In the genomic region with DNA sequence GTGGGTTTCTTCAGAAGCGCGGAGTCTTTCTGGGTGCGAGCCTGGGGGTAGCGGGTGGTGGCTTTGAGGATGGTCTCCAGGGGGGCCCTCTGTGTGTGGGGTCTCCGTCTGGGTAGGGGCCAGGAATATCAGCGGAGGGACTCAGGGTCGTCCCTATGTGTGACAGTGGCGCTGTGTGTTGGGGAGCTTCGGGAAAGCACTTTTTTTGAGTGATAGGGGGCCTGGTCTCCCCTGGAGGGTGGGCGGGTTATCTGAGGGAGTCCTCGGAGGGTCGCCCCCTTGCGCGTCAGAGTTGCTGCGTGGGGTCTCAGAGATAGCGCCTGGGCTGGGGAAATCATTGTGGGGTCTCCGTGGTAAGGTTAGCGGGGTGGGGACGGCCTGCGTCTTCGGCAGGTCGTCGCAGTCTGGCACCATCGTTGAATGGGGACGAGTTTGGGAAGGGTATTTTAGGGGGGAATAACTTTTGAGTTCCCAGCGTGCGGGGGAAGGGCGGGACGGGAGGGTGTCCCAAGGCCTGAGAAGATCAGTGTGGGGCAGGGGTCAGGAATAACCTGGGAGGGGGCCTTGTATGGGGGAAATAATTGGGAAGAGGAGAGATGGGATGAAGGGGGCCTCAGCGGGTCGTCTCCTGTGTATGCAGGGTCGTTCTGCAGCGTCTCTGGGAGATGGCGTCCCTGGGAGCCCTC, we compare ENCODE assay signal across 8 cellular contexts. TPM values are rescaled to one million over a fixed set of nuclear protein-coding genes. Genes with fewer than 3 reads are reported as not detected.
DNase-seq lines count a peak whose midpoint lies in the region; ATAC-seq and TF ChIP-seq lines count a peak whose summit lies in the region.

No MANE protein-coding gene starts in this region.

- peaks cover 11 to 59% (median 24%) of the 10 kb centered on the region in 4 donors for H3K4me1 Mint-ChIP-seq in CD4-positive, alpha-beta memory T cell
- peaks cover 15% of the 10 kb centered on the region for H3K4me1 Mint-ChIP-seq in activated naive CD8-positive, alpha-beta T cell treated with anti-CD3 and anti-CD28 coated beads, Interleukin-2, amount 10 ng/mL, durations not matched to agents 7 days and 5 days

- H3K36me3 Mint-ChIP-seq in CD4-positive, alpha-beta memory T cell, result peaks cover 20 to 46% of the 10 kb centered on the region in 2 donors
- H3K36me3 Mint-ChIP-seq in activated naive CD8-positive, alpha-beta T cell treated with anti-CD3 and anti-CD28 coated beads, Interleukin-2, amount 10 ng/mL, durations not matched to agents 7 days and 5 days, result peaks cover 21% of the 10 kb centered on the region

- peak overlapping the region; percentile 98 for H3K27ac ChIP-seq in CD4-positive, alpha-beta memory T cell (ENCODE audit: low read depth, low read length)
- H3K27ac ChIP-seq in iPS DF 6.9 (ENCODE audit: low read length) (no peak overlapping the region), smooth muscle cell (ENCODE audit: low read depth) (peak overlapping the region; percentile 91)

- H3K27ac Mint-ChIP-seq in CD4-positive, alpha-beta memory T cell, result peak overlapping the region; percentile 95 to 99 (median 98)
- H3K27ac Mint-ChIP-seq in activated naive CD8-positive, alpha-beta T cell treated with anti-CD3 and anti-CD28 coated beads, Interleukin-2, amount 10 ng/mL, durations not matched to agents 7 days and 5 days, result peak overlapping the region; percentile 100

- H3K4me3 Mint-ChIP-seq in CD4-positive, alpha-beta memory T cell, result peak overlapping the region; percentile 95 to 99 (median 99)
- H3K4me3 Mint-ChIP-seq in activated naive CD8-positive, alpha-beta T cell treated with anti-CD3 and anti-CD28 coated beads, Interleukin-2, amount 10 ng/mL, durations not matched to agents 7 days and 5 days, result peak overlapping the region; percentile 98

- H2AFZ ChIP-seq in smooth muscle cell (ENCODE audit: low read depth), result no peak overlapping the region

- CTCF ChIA-PET in CD4-positive, alpha-beta memory T cell (lab: Charles Lee; ENCODE audit: partially characterized antibody), result interaction anchor here (1.2 to 2.1 kb wide), 7 partner anchors 11 to 128 kb away, joined by 4 to 12 read pairs (median 5); no protein-coding TSS in a partner anchor

- intact Hi-C loops in CD4-positive, alpha-beta memory T cell (cut with micrococcal nuclease), result loop anchor here (1.0 to 5.0 kb wide), 9 partner anchors 35 to 931 kb away; a partner anchor contains a TSS

- H3K9me3 Mint-ChIP-seq in CD4-positive, alpha-beta memory T cell, result peaks cover 0 to 24% (median 3%) of the 10 kb centered on the region in 8 donors
- H3K9me3 Mint-ChIP-seq in activated naive CD8-positive, alpha-beta T cell treated with anti-CD3 and anti-CD28 coated beads, Interleukin-2, amount 10 ng/mL, durations not matched to agents 7 days and 5 days, result no peaks in the 10 kb centered on the region

- peaks cover 0 to 3% of the 10 kb centered on the region in 2 donors for H3K27me3 Mint-ChIP-seq in CD4-positive, alpha-beta memory T cell
- H3K27me3 Mint-ChIP-seq in activated naive CD8-positive, alpha-beta T cell treated with anti-CD3 and anti-CD28 coated beads, Interleukin-2, amount 10 ng/mL, durations not matched to agents 7 days and 5 days, result no peaks in the 10 kb centered on the region

- H4K20me1 ChIP-seq in smooth muscle cell (ENCODE audit: low read depth), result peaks cover 25% of the 10 kb centered on the region

- peaks cover 17% of the 10 kb centered on the region for H3F3A ChIP-seq in smooth muscle cell (ENCODE audit: low read depth)

- peak overlapping the region; percentile 93 for H3K4me2 ChIP-seq in smooth muscle cell

- H3K27me3 ChIP-seq in CD4-positive, alpha-beta memory T cell (ENCODE audit: insufficient read depth, low read length), result no peaks in the 10 kb centered on the region
- H3K27me3 ChIP-seq in iPS DF 6.9 (ENCODE audit: control insufficient read depth, insufficient read depth, low read length), result no peaks in the 10 kb centered on the region
- H3K27me3 ChIP-seq in smooth muscle cell (ENCODE audit: low read depth), result no peaks in the 10 kb centered on the region

- POLR2A ChIA-PET in CD4-positive, alpha-beta memory T cell (lab: Charles Lee; ENCODE audit: partially characterized antibody), result interaction anchor here (0.8 to 4.8 kb wide), 13 partner anchors 15 to 111 kb away, joined by 3 to 415 read pairs (median 5); a partner anchor contains a TSS
- POLR2A ChIA-PET in activated naive CD8-positive, alpha-beta T cell treated with anti-CD3 and anti-CD28 coated beads, Interleukin-2, amount 10 ng/mL, durations not matched to agents 7 days and 5 days (lab: Charles Lee), result interaction anchor here (1.3 to 2.5 kb wide), 6 partner anchors 13 to 46 kb away, joined by 3 to 18 read pairs (median 12); a partner anchor contains a TSS

- TF ChIP-seq CTCF in LNCaP clone FGC (IDR thresholded peaks at IDR 0.05; ENCODE audit: control insufficient read depth, extremely low read depth, insufficient read depth) (no peak), smooth muscle cell (IDR thresholded peaks at IDR 0.05; ENCODE audit: borderline replicate concordance, insufficient read depth, poor library complexity, severe bottlenecking) (no peak)

- peaks cover 22% of the 10 kb centered on the region for H3K4me1 ChIP-seq in CD4-positive, alpha-beta memory T cell (ENCODE audit: insufficient read depth, low read length)
- H3K4me1 ChIP-seq in iPS DF 6.9 (ENCODE audit: control insufficient read depth, insufficient read depth, low read length), result no peaks in the 10 kb centered on the region
- H3K4me1 ChIP-seq in smooth muscle cell (ENCODE audit: low read depth), result peaks cover 6% of the 10 kb centered on the region

- peaks cover 5% of the 10 kb centered on the region for H3K36me3 ChIP-seq in CD4-positive, alpha-beta memory T cell (ENCODE audit: insufficient read depth, low read length)
- H3K36me3 ChIP-seq in iPS DF 6.9 (ENCODE audit: control insufficient read depth, insufficient read depth, low read length) (peaks cover 3% of the 10 kb centered on the region), smooth muscle cell (ENCODE audit: low read depth) (no peaks in the 10 kb centered on the region)

- ATAC-seq in activated naive CD8-positive, alpha-beta T cell treated with anti-CD3 and anti-CD28 coated beads, Interleukin-2, amount 10 ng/mL, durations not matched to agents 7 days and 5 days (ENCODE audit: low read depth), result peak; percentile 5
- ATAC-seq in GM18520 (IDR thresholded peaks at IDR 0.05; ENCODE audit: unreplicated experiment) (no peak), GM21619 (IDR thresholded peaks at IDR 0.05; ENCODE audit: unreplicated experiment) (no peak)

- H3K79me2 ChIP-seq in smooth muscle cell (ENCODE audit: low read depth), result peaks cover 12% of the 10 kb centered on the region

- H3K4me3 ChIP-seq in CD4-positive, alpha-beta memory T cell (ENCODE audit: low read length in 2 of 2), result peak overlapping the region; percentile 81 to 98
- H3K4me3 ChIP-seq in LNCaP clone FGC (ENCODE audit: low read depth, low read length), result peak overlapping the region; percentile 84
- H3K4me3 ChIP-seq in iPS DF 6.9 (ENCODE audit: low read length), result peak overlapping the region; percentile 78; the same call in 1 of the 2 replicates
- peak overlapping the region; percentile 75 for H3K4me3 ChIP-seq in smooth muscle cell

- peak in 1 of 5 donors; percentile 50 for DNase-seq in CD4-positive, alpha-beta memory T cell
- DNase-seq in LNCaP clone FGC (ENCODE audit: low read depth) (no peak), iPS DF 6.9 (ENCODE audit: low read depth, low spot score) (no peak), smooth muscle cell (lab: John Stamatoyannopoulos, UW; ENCODE audit: unreplicated experiment) (no peak), mesenteric fat pad (ENCODE audit: low spot score) (no peak)
- peak; percentile 63 for DNase-seq in activated naive CD8-positive, alpha-beta T cell treated with anti-CD3 and anti-CD28 coated beads, Interleukin-2, amount 10 ng/mL, durations not matched to agents 7 days and 5 days

- no CpG with 5 or more reads among the region's 34 CpGs for WGBS in iPS DF 6.9 (ENCODE audit: insufficient coverage, insufficient read length)
- WGBS in smooth muscle cell (ENCODE audit: low lambda C conversion rate), result 2% methylated on average over 26 of the region's 34 CpGs

- H3K9ac ChIP-seq in smooth muscle cell (ENCODE audit: low read depth), result peak overlapping the region; percentile 95

- no peaks in the 10 kb centered on the region for H3K9me3 ChIP-seq in CD4-positive, alpha-beta memory T cell (ENCODE audit: control insufficient read depth in 1 of 2, low read length in 2 of 2)
- H3K9me3 ChIP-seq in iPS DF 6.9 (ENCODE audit: control insufficient read depth, insufficient read depth, low read length) (no peaks in the 10 kb centered on the region), smooth muscle cell (replicated peaks; ENCODE audit: low read depth) (no peaks in the 10 kb centered on the region)

RNA-seq across cellular contexts. Expression of a gene that starts 0.9 kb away (rescaled TPM):
- total RNA-seq in CD4-positive, alpha-beta memory T cell, result 100 to 1,000 TPM; 148 to 153 TPM
- 100 to 1,000 TPM; 201 to 446 TPM for polyA plus RNA-seq in CD4-positive, alpha-beta memory T cell
- total RNA-seq in activated naive CD8-positive, alpha-beta T cell treated with anti-CD3 and anti-CD28 coated beads, Interleukin-2, amount 10 ng/mL, durations not matched to agents 7 days and 5 days, result 100 to 1,000 TPM; 167 to 178 TPM
- total RNA-seq in smooth muscle cell (113 and 118 TPM in 2 replicates), mesenteric fat pad (229 TPM)
- polyA plus RNA-seq in smooth muscle cell, result 732 and 766 TPM in 2 replicates

RNA-seq across cellular contexts. Expression of a gene that starts 0.9 kb away (rescaled TPM):
- total RNA-seq in CD4-positive, alpha-beta memory T cell, result 10 to 100 TPM; 63.7 to 64.0 TPM
- polyA plus RNA-seq in CD4-positive, alpha-beta memory T cell, result 10 to 100 TPM; 57.9 to 64.2 TPM
- 10 to 100 TPM; 67.1 to 69.9 TPM for total RNA-seq in activated naive CD8-positive, alpha-beta T cell treated with anti-CD3 and anti-CD28 coated beads, Interleukin-2, amount 10 ng/mL, durations not matched to agents 7 days and 5 days
- total RNA-seq in smooth muscle cell, result 37.6 and 59.6 TPM in 2 replicates
- 69.1 and 83.1 TPM in 2 replicates for polyA plus RNA-seq in smooth muscle cell
- total RNA-seq in mesenteric fat pad, result 45.4 TPM

RNA-seq across cellular contexts. Expression of a gene that starts 33.0 kb away (rescaled TPM):
- 10 to 100 TPM; 25.8 to 34.1 TPM for total RNA-seq in CD4-positive, alpha-beta memory T cell
- polyA plus RNA-seq in CD4-positive, alpha-beta memory T cell, result 1 to 10 TPM in 1 of 2 donors, under 1 TPM in 1; 0.15 to 1.8 TPM
- 10 to 100 TPM; 56.3 to 57.2 TPM for total RNA-seq in activated naive CD8-positive, alpha-beta T cell treated with anti-CD3 and anti-CD28 coated beads, Interleukin-2, amount 10 ng/mL, durations not matched to agents 7 days and 5 days
- total RNA-seq in smooth muscle cell, result 34.1 and 44.6 TPM in 2 replicates
- 9.9 and 12.8 TPM in 2 replicates for polyA plus RNA-seq in smooth muscle cell
- 45.2 TPM for total RNA-seq in mesenteric fat pad

RNA-seq across cellular contexts. Expression of a gene that starts 34.5 kb away (rescaled TPM):
- total RNA-seq in CD4-positive, alpha-beta memory T cell, result 10 to 100 TPM; 70.6 to 78.4 TPM
- 10 to 100 TPM; 18.0 to 24.9 TPM for polyA plus RNA-seq in CD4-positive, alpha-beta memory T cell
- total RNA-seq in activated naive CD8-positive, alpha-beta T cell treated with anti-CD3 and anti-CD28 coated beads, Interleukin-2, amount 10 ng/mL, durations not matched to agents 7 days and 5 days, result 10 to 100 TPM; 54.3 to 55.8 TPM
- total RNA-seq in smooth muscle cell (19.1 and 21.9 TPM in 2 replicates), mesenteric fat pad (33.2 TPM)
- polyA plus RNA-seq in smooth muscle cell, result 37.4 and 44.3 TPM in 2 replicates

RNA-seq across cellular contexts. Expression of a gene that starts 48.4 kb away (rescaled TPM):
- total RNA-seq in CD4-positive, alpha-beta memory T cell, result 10 to 100 TPM; 16.1 to 16.9 TPM
- 1 to 10 TPM; 2.3 to 9.4 TPM for polyA plus RNA-seq in CD4-positive, alpha-beta memory T cell
- 1 to 10 TPM; 3.7 TPM for total RNA-seq in activated naive CD8-positive, alpha-beta T cell treated with anti-CD3 and anti-CD28 coated beads, Interleukin-2, amount 10 ng/mL, durations not matched to agents 7 days and 5 days
- total RNA-seq in smooth muscle cell (2.2 and 2.8 TPM in 2 replicates), mesenteric fat pad (11.5 TPM)
- 2.1 and 3.2 TPM in 2 replicates for polyA plus RNA-seq in smooth muscle cell
